ENCODE assay signal across 9 cellular contexts in the genomic region with DNA sequence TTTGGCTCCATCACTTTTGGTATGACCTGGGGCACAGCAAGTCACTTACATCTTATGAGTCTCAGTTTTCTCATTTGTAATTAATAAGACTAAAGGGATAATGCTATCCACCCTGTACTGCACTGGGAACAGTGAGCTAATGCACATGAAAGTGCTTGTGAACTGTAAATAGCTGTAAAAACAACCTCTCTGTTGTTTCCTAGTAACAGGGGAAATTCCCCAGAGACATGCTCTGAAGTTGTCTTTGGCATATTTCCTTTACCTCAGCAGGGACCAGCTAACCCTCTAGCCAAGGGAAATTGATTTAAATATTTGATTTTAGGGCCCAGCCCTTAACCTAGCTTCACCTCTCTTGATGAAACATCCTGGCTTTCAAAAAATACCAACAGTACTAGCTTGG. TPM values are rescaled to one million over a fixed set of nuclear protein-coding genes. Genes with fewer than 3 reads are reported as not detected.
DNase-seq lines count a peak whose midpoint lies in the region; ATAC-seq, FAIRE-seq and TF ChIP-seq lines count a peak whose summit lies in the region.
"Had no signal": no experiment of that assay in that cellular context is flagged by ENCODE, and none has a peak within 500 bp of the region (broad histone marks: within the 10 kb centered on the region; RNA-seq: fewer than 3 reads in every experiment).

No MANE protein-coding gene starts in this region.

- in situ Hi-C loops in Panc1 (cut with HindIII; ENCODE audit: low pct_unique_long_range_greater_than_20kb, low sequenced_read_pairs), result no loop called here

- POLR2A ChIA-PET in Panc1 (lab: Charles Lee), result no interaction called here

- intact Hi-C loops in Panc1 (cut with micrococcal nuclease; ENCODE audit: unreplicated experiment), result no loop called here

- no peak overlapping the region for H3K4me3 Mint-ChIP-seq in activated T-cell treated with anti-CD3 and anti-CD28 coated beads, Interleukin-2, amount 50 U/mL, for 4 hours

- H3K9me3 Mint-ChIP-seq in activated T-cell treated with anti-CD3 and anti-CD28 coated beads, Interleukin-2, amount 50 U/mL, for 4 hours, result peaks cover 7% of the 10 kb centered on the region

- ATAC-seq in activated T-cell treated with anti-CD3 and anti-CD28 coated beads, Interleukin-2, amount 50 U/mL, for 4 hours, result peak; percentile 48 to 60
- ATAC-seq in HG02610 (IDR thresholded peaks at IDR 0.05; ENCODE audit: unreplicated experiment), result peak; percentile 70
- ATAC-seq in Panc1, result 0 out of 2 replicates have a peak, but pooled peaks have one; percentile 45

- no peaks in the 10 kb centered on the region for H3K9me3 ChIP-seq in Panc1 (ENCODE audit: control insufficient read depth, insufficient read depth, low read depth, low read length)

- no peak overlapping the region for H3K4me3 ChIP-seq in Panc1 (ENCODE audit: low read depth in 2 of 2, low read length in 2 of 2)
- H3K4me3 ChIP-seq: dorsolateral prefrontal cortex had no signal

- CTCF ChIA-PET in Panc1 (lab: Charles Lee), result interaction anchor here (0.6 kb wide), 1 partner anchor 45 kb away, joined by 3 read pairs; no protein-coding TSS in a partner anchor

- no peak for DNase-seq in activated T-cell treated with anti-CD3 and anti-CD28 coated beads, Interleukin-2, amount 50 U/mL, for 4 hours
- DNase-seq in activated T-cell treated with anti-CD3 and anti-CD28 coated beads, Interleukin-2, amount 50 U/mL, for 1 hour, result no peak
- DNase-seq in Panc1 (ENCODE audit: low read depth, low spot score) (no peak), renal cortical epithelial cell (ENCODE audit: low read depth) (peak; percentile 3), GF-D8 (lab: John Stamatoyannopoulos, UW) (no peak), urothelium cell line (ENCODE audit: low spot score) (no peak), medulla oblongata (ENCODE audit: extremely low spot score) (no peak)
- DNase-seq: dorsolateral prefrontal cortex had no signal

- peaks cover 66% of the 10 kb centered on the region for H3K4me1 Mint-ChIP-seq in activated T-cell treated with anti-CD3 and anti-CD28 coated beads, Interleukin-2, amount 50 U/mL, for 4 hours (ENCODE audit: low read depth)

- no peaks in the 10 kb centered on the region for H3K27me3 ChIP-seq in Panc1 (ENCODE audit: control insufficient read depth, insufficient read depth, low read length)

- H3K27me3 Mint-ChIP-seq in activated T-cell treated with anti-CD3 and anti-CD28 coated beads, Interleukin-2, amount 50 U/mL, for 4 hours (ENCODE audit: low read depth), result no peaks in the 10 kb centered on the region

- BruUV-seq in Panc1 (replicated peaks; lab: Mats Ljungman, UMichigan), result no TSS peak

- H3K4me1 ChIP-seq in Panc1 (ENCODE audit: control insufficient read depth, insufficient read depth, low read length), result no peaks in the 10 kb centered on the region

- H3K36me3 ChIP-seq in Panc1 (ENCODE audit: control insufficient read depth, insufficient read depth, low read length), result no peaks in the 10 kb centered on the region

- FAIRE-seq in urothelium cell line (lab: Jason Lieb, UNC), result no peak

- no peak for TF ChIP-seq CTCF in Panc1 (IDR thresholded peaks at IDR 0.05)

- H3K36me3 Mint-ChIP-seq in activated T-cell treated with anti-CD3 and anti-CD28 coated beads, Interleukin-2, amount 50 U/mL, for 4 hours (ENCODE audit: insufficient read depth), result no peaks in the 10 kb centered on the region

- H3K27ac ChIP-seq in Panc1 (ENCODE audit: low read length), result no peak overlapping the region
- H3K27ac ChIP-seq: dorsolateral prefrontal cortex had no signal

RNA-seq across cellular contexts. Expression of gene CYSLTR1, which starts 6.1 kb away (rescaled TPM):
- 1 to 10 TPM; 1.4 to 2.3 (median 1.8) TPM for total RNA-seq in activated T-cell treated with anti-CD3 and anti-CD28 coated beads, Interleukin-2, amount 50 U/mL, for 4 hours
- total RNA-seq in Panc1 (2021; ENCODE audit: unreplicated experiment) (not detected), renal cortical epithelial cell (not detected in 2 replicates)
- not detected for polyA plus RNA-seq in Panc1 (2012; ENCODE audit: insufficient read length)
